9 cellular contexts compared by ENCODE assay signal in the genomic region with DNA sequence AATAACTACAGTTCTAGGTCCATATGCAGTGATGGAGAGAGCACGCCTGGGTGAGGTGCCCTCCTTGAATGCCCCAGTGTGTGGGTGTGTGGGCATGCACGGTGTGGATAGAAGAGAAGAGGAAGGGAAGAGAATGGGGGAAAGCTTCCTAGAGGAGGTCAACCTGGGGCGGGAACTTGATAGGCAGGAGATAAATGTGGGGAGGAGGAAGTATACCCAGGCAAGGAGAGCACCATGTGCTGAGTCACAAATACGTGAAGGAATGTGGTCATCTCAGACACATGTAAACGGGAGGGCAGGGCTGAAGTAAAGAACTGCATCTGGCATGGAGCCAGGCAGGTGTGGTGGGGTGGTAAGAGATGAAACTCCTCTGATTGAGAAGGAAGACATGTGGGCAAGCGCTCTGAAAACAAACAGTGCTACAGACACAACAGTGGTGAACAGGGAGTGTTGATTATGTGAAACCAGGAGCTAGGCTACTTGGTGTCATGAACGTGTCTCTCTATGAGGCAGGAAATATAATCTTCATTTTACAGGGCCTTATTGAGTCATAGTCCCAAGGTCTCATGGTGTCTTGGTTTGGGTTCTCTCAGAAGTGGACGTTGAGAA.
A peak's percentile ranks its signal among the peaks of the same experiment; 100 is the strongest.
DNase-seq lines count a peak whose midpoint lies in the region; ATAC-seq and TF ChIP-seq lines count a peak whose summit lies in the region.
"Had no signal": no experiment of that assay in that cellular context is flagged by ENCODE, and none has a peak within 500 bp of the region (broad histone marks: within the 10 kb centered on the region; RNA-seq: fewer than 3 reads in every experiment).

No MANE protein-coding gene starts in this region.

- ATAC-seq in GM18858 (IDR thresholded peaks at IDR 0.05; ENCODE audit: unreplicated experiment): peak; percentile 82
- ATAC-seq in HG02759 (IDR thresholded peaks at IDR 0.05; ENCODE audit: unreplicated experiment): peak; percentile 84
- ATAC-seq in heart right ventricle: no peak
- ATAC-seq: Panc1 had no signal

- no peak for TF ChIP-seq CTCF in OCI-LY7 (conservative IDR thresholded peaks at IDR 0.05; ENCODE audit: low read length)
- no peak for TF ChIP-seq CTCF in heart right ventricle (IDR thresholded peaks at IDR 0.05)
- no peak for TF ChIP-seq CTCF in lower leg skin (IDR thresholded peaks at IDR 0.05)

- WGBS in heart right ventricle, 2 donors: 79 to 87% methylated on average over 8 of the region's 8 CpGs
- WGBS in lower leg skin, 2 donors: 72% methylated on average over 8 of the region's 8 CpGs

- peaks cover 5% of the 10 kb centered on the region for H3K4me1 ChIP-seq in OCI-LY7 (ENCODE audit: insufficient read depth, low read length, poor library complexity, severe bottlenecking)
- peaks cover 0 to 70% (median 53%) of the 10 kb centered on the region in 9 donors for H3K4me1 ChIP-seq in heart right ventricle

- H3K79me2 ChIP-seq in OCI-LY7 (ENCODE audit: insufficient read depth, low read depth, low read length): no peaks in the 10 kb centered on the region

- H3K27me3 ChIP-seq in heart right ventricle: no peaks in the 10 kb centered on the region

- no peaks in the 10 kb centered on the region for H3K9me2 ChIP-seq in OCI-LY7 (ENCODE audit: insufficient read depth, low read length)

- H3K27ac ChIP-seq in OCI-LY7 (ENCODE audit: low read depth, low read length, poor library complexity, severe bottlenecking) (no peak overlapping the region), heart right ventricle (no peak overlapping the region)

- H2AFZ ChIP-seq in OCI-LY7 (ENCODE audit: low read length): no peak overlapping the region; the same call in 1 of the 2 replicates

- H3K4me2 ChIP-seq in OCI-LY7 (ENCODE audit: low read length): no peak overlapping the region

- DNase-seq in OCI-LY7 (ENCODE audit: low spot score) (peak; percentile 11), amniotic epithelial cell (ENCODE audit: low read depth) (peak; percentile 65), heart right ventricle (no peak), cardiac septum (ENCODE audit: low spot score) (no peak), lower leg skin (ENCODE audit: low spot score in 2 of 2) (no peak)
- DNase-seq in stimulated activated CD4-positive, alpha-beta T cell treated with anti-CD3 and anti-CD28 coated beads, TNF-alpha, amount 100 ng/mL, for 4 hours (ENCODE audit: low read depth in 3 of 3): peak in 2 of 3 experiments; percentile 5 to 20

- H3K36me3 ChIP-seq in OCI-LY7 (ENCODE audit: insufficient read depth, low read length) (no peaks in the 10 kb centered on the region), heart right ventricle (no peaks in the 10 kb centered on the region)

- no peak for TF ChIP-seq POLR2A in lower leg skin (IDR thresholded peaks at IDR 0.05)

- POLR2A ChIA-PET in OCI-LY7 (lab: Charles Lee): interaction anchor here (0.6 to 0.9 kb wide), 2 partner anchors 10 to 27 kb away, joined by 3 read pairs; no protein-coding TSS in a partner anchor

- H4K20me1 ChIP-seq in OCI-LY7 (ENCODE audit: insufficient read depth, low read length): no peaks in the 10 kb centered on the region

- H3K9me3 ChIP-seq in OCI-LY7 (ENCODE audit: low read length): no peaks in the 10 kb centered on the region
- H3K9me3 ChIP-seq in heart right ventricle: no peaks in the 10 kb centered on the region

- H3K4me3 ChIP-seq in OCI-LY7 (ENCODE audit: low read depth, low read length, poor library complexity, severe bottlenecking) (no peak overlapping the region), heart right ventricle (no peak overlapping the region), lower leg skin (ENCODE audit: low read depth, poor library complexity, severe bottlenecking) (no peak overlapping the region)

- intact Hi-C loops in OCI-LY7 (cut with micrococcal nuclease; ENCODE audit: unreplicated experiment) (no loop called here), heart right ventricle (cut with DNase I) (no loop called here), cardiac septum (cut with DNase I) (no loop called here), lower leg skin (cut with DNase I; ENCODE audit: low total_unique reads) (loop anchor here (10.0 kb wide), 1 partner anchor 138 kb away; no protein-coding TSS in a partner anchor)

- CTCF ChIA-PET in OCI-LY7 (lab: Charles Lee; ENCODE audit: unreplicated experiment): no interaction called here

- BruUV-seq in OCI-LY7 (replicated peaks; lab: Mats Ljungman, UMichigan): no TSS peak

Comparison
In these comparisons a context has a peak if more than half of its experiments do, and no peak if none do; other contexts are left out.
1. ATAC-seq: peak in GM18858 (single experiment) and HG02759 (single experiment); none in heart right ventricle (0 of 8).
2. DNase-seq: peak in OCI-LY7 (single experiment), amniotic epithelial cell (single experiment) and stimulated activated CD4-positive, alpha-beta T cell treated with anti-CD3 and anti-CD28 coated beads, TNF-alpha, amount 100 ng/mL, for 4 hours (2 of 3); none in heart right ventricle (0 of 2), cardiac septum (single experiment) and lower leg skin (0 of 2).